Comparison of ENCODE assay signal across 8 cellular contexts in the genomic region with DNA sequence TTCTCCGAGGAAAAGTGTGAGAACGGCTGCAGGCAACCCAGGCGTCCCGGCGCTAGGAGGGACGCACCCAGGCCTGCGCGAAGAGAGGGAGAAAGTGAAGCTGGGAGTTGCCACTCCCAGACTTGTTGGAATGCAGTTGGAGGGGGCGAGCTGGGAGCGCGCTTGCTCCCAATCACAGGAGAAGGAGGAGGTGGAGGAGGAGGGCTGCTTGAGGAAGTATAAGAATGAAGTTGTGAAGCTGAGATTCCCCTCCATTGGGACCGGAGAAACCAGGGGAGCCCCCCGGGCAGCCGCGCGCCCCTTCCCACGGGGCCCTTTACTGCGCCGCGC. TPM values are rescaled to one million over a fixed set of nuclear protein-coding genes. Genes with fewer than 3 reads are reported as not detected.
DNase-seq lines count a peak whose midpoint lies in the region; ATAC-seq and TF ChIP-seq lines count a peak whose summit lies in the region.

ERBB2 (plus strand) TSS at position 247 of the 330 bp plus-strand sequence. CDS start 175 bp downstream, outside the sequence.

- no peak for TF ChIP-seq CTCF in natural killer cell (IDR thresholded peaks at IDR 0.05)
- TF ChIP-seq CTCF in BE2C (IDR thresholded peaks at IDR 0.05; ENCODE audit: low read depth, low read length), result no peak

- H3K27ac Mint-ChIP-seq in natural killer cell, result peak within 1 kb of the TSS in 1 of 2 donors; percentile 63

- no peaks in the 10 kb centered on the region for H3K9me3 Mint-ChIP-seq in natural killer cell

- DNase-seq in COLO668 (lab: John Stamatoyannopoulos, UW; ENCODE audit: unreplicated experiment) (peak; percentile 14), SJSA1 (ENCODE audit: low read depth in 1 of 2, low spot score in 2 of 2) (peak; percentile 64 to 74), fibroblast of the conjunctiva (ENCODE audit: low read depth) (peak; percentile 55), natural killer cell (no peak), globus pallidus (ENCODE audit: low spot score) (no peak), NOMO-1 treated with DMSO at 0.1 percent for 48 hours (lab: John Stamatoyannopoulos, UW; ENCODE audit: unreplicated experiment) (no peak), BE2C (no peak)

- H3K27ac ChIP-seq in SJSA1, result peak within 1 kb of the TSS; percentile 39

- H3K27me3 ChIP-seq in SJSA1 (replicated peaks) (no peaks in the 10 kb centered on the region), BE2C (peaks cover 47% of the 10 kb centered on the region)

- H3K9me3 ChIP-seq in SJSA1 (replicated peaks) (no peaks in the 10 kb centered on the region), BE2C (no peaks in the 10 kb centered on the region)

- intact Hi-C loops in natural killer cell (cut with micrococcal nuclease), result no loop called here

- H3K36me3 Mint-ChIP-seq in natural killer cell, result no peaks in the 10 kb centered on the region

- H3K36me3 ChIP-seq in SJSA1, result peaks cover 4% of the 10 kb centered on the region; the same call in 1 of the 2 replicates
- H3K36me3 ChIP-seq in BE2C, result no peaks in the 10 kb centered on the region

- H3K4me1 Mint-ChIP-seq in natural killer cell, result peaks cover 22 to 48% of the 10 kb centered on the region in 2 donors

- peaks cover 13 to 24% of the 10 kb centered on the region in 2 donors for H3K27me3 Mint-ChIP-seq in natural killer cell (ENCODE audit: low read depth in 2 of 2)

- peaks cover 18% of the 10 kb centered on the region for H3K4me1 ChIP-seq in SJSA1 (replicated peaks)
- no peaks in the 10 kb centered on the region for H3K4me1 ChIP-seq in BE2C

- H3K4me3 Mint-ChIP-seq in natural killer cell, result peak within 1 kb of the TSS; percentile 87

- H3K4me3 ChIP-seq in SJSA1 (peak within 1 kb of the TSS; percentile 77), BE2C (ENCODE audit: low read depth, low read length) (no peak within 1 kb of the TSS)

- ATAC-seq in natural killer cell (no peak), HG03175 (IDR thresholded peaks at IDR 0.05; ENCODE audit: unreplicated experiment) (no peak)

RNA-seq across cellular contexts. Expression of gene ERBB2, which starts in this region (rescaled TPM):
- total RNA-seq in SJSA1 (2014; rRNA removed; shearing (Covaris generic)), result 16.7 and 26.8 TPM in 2 replicates
- total RNA-seq in natural killer cell, result 100 to 1,000 TPM in 1 of 3 donors, 10 to 100 TPM in 2; 77.6 to 115 (median 82.1) TPM
- polyA plus RNA-seq in BE2C (2012; ENCODE audit: insufficient read depth, insufficient read length, low read depth), result 2.5 TPM

Comparison
In these comparisons a context has a peak if more than half of its experiments do, and no peak if none do; other contexts are left out.
1. DNase-seq: peak in COLO668 (single experiment), SJSA1 (2 of 2) and fibroblast of the conjunctiva (single experiment); none in natural killer cell (single experiment), globus pallidus (single experiment), NOMO-1 treated with DMSO at 0.1 percent for 48 hours (single experiment) and BE2C (single experiment).